ENCODE assay signal across 9 cellular contexts in genomic region chr1:67700692-67701410, GRCh38. TPM values are rescaled to one million over a fixed set of nuclear protein-coding genes. Genes with fewer than 3 reads are reported as not detected.
DNase-seq lines count a peak whose midpoint lies in the region; ATAC-seq and TF ChIP-seq lines count a peak whose summit lies in the region.
"Had no signal": no experiment of that assay in that cellular context is flagged by ENCODE, and none has a peak within 500 bp of the region (broad histone marks: within the 10 kb centered on the region; RNA-seq: fewer than 3 reads in every experiment).

No MANE protein-coding gene starts in this region.

- no peaks in the 10 kb centered on the region for H3K4me1 Mint-ChIP-seq in CD8-positive, alpha-beta memory T cell
- peaks cover 17% of the 10 kb centered on the region for H3K4me1 Mint-ChIP-seq in type B pancreatic cell (ENCODE audit: unreplicated experiment)

- peak overlapping the region; percentile 22 for H3K27ac ChIP-seq in CD8-positive, alpha-beta memory T cell (ENCODE audit: low read depth, low read length)
- H3K27ac ChIP-seq: HL-60 had no signal

- no peak for DNase-seq in CD8-positive, alpha-beta memory T cell
- DNase-seq in SK-N-DZ (ENCODE audit: low spot score) (peak; percentile 26), glomerular visceral epithelial cell (ENCODE audit: extremely low spot score) (peak; percentile 37), type B pancreatic cell (ENCODE audit: extremely low spot score, unreplicated experiment) (no peak), COR-L47 (lab: John Stamatoyannopoulos, UW) (no peak), MG63 (no peak)

- H3K27ac Mint-ChIP-seq in CD8-positive, alpha-beta memory T cell: no peak overlapping the region
- H3K27ac Mint-ChIP-seq in type B pancreatic cell: peak overlapping the region; percentile 87

- no peak overlapping the region for H3K4me3 ChIP-seq in CD8-positive, alpha-beta memory T cell (ENCODE audit: low read length)
- no peak overlapping the region for H3K4me3 ChIP-seq in MG63

- ATAC-seq in GM21526 (IDR thresholded peaks at IDR 0.05; ENCODE audit: low FRiP score, unreplicated experiment): peak; percentile 53
- no peak for ATAC-seq in HG02981 (IDR thresholded peaks at IDR 0.05; ENCODE audit: unreplicated experiment)

- TF ChIP-seq CTCF in type B pancreatic cell (conservative IDR thresholded peaks at IDR 0.05): peak; percentile 60

- CTCF ChIA-PET in CD8-positive, alpha-beta memory T cell (lab: Charles Lee): interaction anchor here (1.5 kb wide), 1 partner anchor 14 kb away, joined by 4 read pairs; no protein-coding TSS in a partner anchor

- no peaks in the 10 kb centered on the region for H3K4me1 ChIP-seq in CD8-positive, alpha-beta memory T cell (ENCODE audit: insufficient read depth, low read length)

- H3K9me3 ChIP-seq in CD8-positive, alpha-beta memory T cell (ENCODE audit: low read length): no peaks in the 10 kb centered on the region
- no peaks in the 10 kb centered on the region for H3K9me3 ChIP-seq in MG63

- peaks cover 0 to 2% (median 0%) of the 10 kb centered on the region in 5 donors for H3K9me3 Mint-ChIP-seq in CD8-positive, alpha-beta memory T cell
- H3K9me3 Mint-ChIP-seq in type B pancreatic cell: no peaks in the 10 kb centered on the region

- no peaks in the 10 kb centered on the region for H3K36me3 Mint-ChIP-seq in CD8-positive, alpha-beta memory T cell
- peaks cover 8% of the 10 kb centered on the region for H3K36me3 Mint-ChIP-seq in type B pancreatic cell

- POLR2A ChIA-PET in CD8-positive, alpha-beta memory T cell (lab: Charles Lee): no interaction called here

- no peaks in the 10 kb centered on the region for H3K27me3 ChIP-seq in CD8-positive, alpha-beta memory T cell (ENCODE audit: insufficient read depth, low read length, poor library complexity, severe bottlenecking)
- H3K27me3 ChIP-seq in MG63: no peaks in the 10 kb centered on the region

- peaks cover 0 to 20% of the 10 kb centered on the region in 2 donors for H3K27me3 Mint-ChIP-seq in CD8-positive, alpha-beta memory T cell
- H3K27me3 Mint-ChIP-seq in type B pancreatic cell: no peaks in the 10 kb centered on the region

- H3K36me3 ChIP-seq in CD8-positive, alpha-beta memory T cell (ENCODE audit: insufficient read depth, low read length): no peaks in the 10 kb centered on the region
- H3K36me3 ChIP-seq in MG63: peaks cover 45% of the 10 kb centered on the region

- H3K4me3 Mint-ChIP-seq in CD8-positive, alpha-beta memory T cell: peak overlapping the region in 1 of 7 donors; percentile 36
- peak overlapping the region; percentile 50 for H3K4me3 Mint-ChIP-seq in type B pancreatic cell

RNA-seq across cellular contexts. Expression of gene GADD45A, which starts 15.8 kb away (rescaled TPM):
- total RNA-seq in CD8-positive, alpha-beta memory T cell: 10 to 100 TPM; 35.2 to 36.2 TPM
- 9.8 TPM for polyA plus RNA-seq in CD8-positive, alpha-beta memory T cell
- polyA plus RNA-seq in SK-N-DZ (2014; cell fraction: cytosol; rRNA removed): 21.2 and 29.5 TPM in 2 replicates
- 57.2 and 60.1 TPM in 2 replicates for polyA plus RNA-seq in SK-N-DZ (2014; cell fraction: nucleus; rRNA removed)
- 66.0 and 104 TPM in 2 replicates for total RNA-seq in type B pancreatic cell (ENCODE audit: low replicate concordance)
- total RNA-seq in MG63 (2014; rRNA removed; shearing (Covaris generic); ENCODE audit: low replicate concordance): 16.5 and 20.5 TPM in 2 replicates

Comparison
In these comparisons a context has a peak if more than half of its experiments do, and no peak if none do; other contexts are left out.
1. DNase-seq: peak in SK-N-DZ (single experiment) and glomerular visceral epithelial cell (single experiment); none in CD8-positive, alpha-beta memory T cell (0 of 5), type B pancreatic cell (single experiment), COR-L47 (single experiment) and MG63 (single experiment).